Comparison of ENCODE assay signal across 16 cellular contexts in the genomic region with DNA sequence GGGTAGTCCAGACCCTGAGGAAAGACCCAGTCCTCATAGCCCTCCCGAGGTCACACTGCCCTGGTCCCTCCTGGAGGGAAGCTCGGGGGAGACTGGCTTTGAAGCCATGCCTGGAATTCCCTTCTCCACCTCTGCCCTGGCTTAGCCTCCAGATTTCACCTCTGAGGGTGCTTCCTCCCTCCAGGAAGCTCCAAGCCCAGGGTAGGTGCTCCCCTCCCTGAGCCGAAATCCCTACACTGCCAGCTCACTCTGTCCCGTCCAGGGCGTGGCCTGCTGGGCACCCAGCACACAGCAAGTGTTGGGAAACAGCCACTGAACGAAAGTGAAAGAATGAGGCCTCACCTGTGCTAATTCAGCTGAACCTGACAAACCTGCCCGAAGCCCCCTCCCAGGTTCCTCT. TPM values are rescaled to one million over a fixed set of nuclear protein-coding genes. Genes with fewer than 3 reads are reported as not detected.
DNase-seq lines count a peak whose midpoint lies in the region; ATAC-seq, FAIRE-seq and TF ChIP-seq lines count a peak whose summit lies in the region.
"Had no signal": no experiment of that assay in that cellular context is flagged by ENCODE, and none has a peak within 500 bp of the region (broad histone marks: within the 10 kb centered on the region; RNA-seq: fewer than 3 reads in every experiment).

No MANE protein-coding gene starts in this region.

- H2BK12ac ChIP-seq in H9 (ENCODE audit: insufficient read length, low read depth, low read length) = no peak overlapping the region

- no peak overlapping the region for H3K14ac ChIP-seq in H9 (ENCODE audit: insufficient read depth, low read length)

- no peak overlapping the region for H3K9ac ChIP-seq in H9 (ENCODE audit: extremely low read depth, insufficient read length, low read length)

- H2AK5ac ChIP-seq in H9 (ENCODE audit: insufficient read length, low read length) = no peak overlapping the region

- H3K79me2 ChIP-seq in GM23338 (replicated peaks; ENCODE audit: insufficient read depth) (no peaks in the 10 kb centered on the region), H9 (ENCODE audit: insufficient read depth, low read length) (no peaks in the 10 kb centered on the region)

- H3K27ac Mint-ChIP-seq in GM23338 (no peak overlapping the region), H9 (no peak overlapping the region; a peak in 1 of 7 replicates)
- H3K27ac Mint-ChIP-seq in activated T-helper 2 cell treated with anti-CD3 and anti-CD28 coated beads, Interferon-gamma antibody, Interleukin-2, Interleukin-4, amounts not matched to agents 10 μg/mL and 5 μg/mL and 100 μg/mL, durations not matched to agents 14 hours and 24 hours and 36 hours = no peak overlapping the region
- H3K27ac Mint-ChIP-seq: activated CD8-positive, alpha-beta memory T cell treated with anti-CD3 and anti-CD28 coated beads, Interleukin-2, amount 10 ng/mL, durations not matched to agents 7 days and 5 days; natural killer cell had no signal

- 17 to 62% (median 37%) methylated on average over 7 of the region's 7 CpGs for WGBS in small intestine, 3 donors
- WGBS in H9 (ENCODE audit: extremely low coverage, insufficient read length, low lambda C conversion rate) = no CpG with 5 or more reads among the region's 7 CpGs

- H2BK15ac ChIP-seq in H9 (ENCODE audit: low read depth, low read length) = no peak overlapping the region

- no peak overlapping the region for H2BK5ac ChIP-seq in H9 (ENCODE audit: insufficient read length, low read length)

- no peaks in the 10 kb centered on the region for H3K79me1 ChIP-seq in H9 (ENCODE audit: insufficient read depth, low read depth, low read length, poor library complexity, severe bottlenecking)

- H3K4me3 ChIP-seq in GM23338 = peak overlapping the region; percentile 74; the same call in 1 of the 2 replicates
- H3K4me3 ChIP-seq in RWPE2 (ENCODE audit: severe bottlenecking) = no peak overlapping the region
- peak overlapping the region in 1 of 2 donors; percentile 50 for H3K4me3 ChIP-seq in small intestine (ENCODE audit: low read depth in 1 of 2, low read length in 2 of 2)
- H3K4me3 ChIP-seq: uterus had no signal

- H3K27me3 ChIP-seq in GM23338 (ENCODE audit: insufficient read depth) (no peaks in the 10 kb centered on the region), RWPE2 (ENCODE audit: insufficient read depth, poor library complexity, severe bottlenecking) (no peaks in the 10 kb centered on the region), small intestine (ENCODE audit: control insufficient read depth in 2 of 2, insufficient read depth in 2 of 2, low read length in 2 of 2) (no peaks in the 10 kb centered on the region), H9 (ENCODE audit: insufficient read depth, low read length) (no peaks in the 10 kb centered on the region)
- H3K27me3 ChIP-seq: uterus had no signal

- H4K20me1 ChIP-seq in GM23338 (replicated peaks; ENCODE audit: insufficient read depth) = peaks cover 3% of the 10 kb centered on the region; the same call in 1 of the 2 replicates
- no peaks in the 10 kb centered on the region for H4K20me1 ChIP-seq in H9 (ENCODE audit: control insufficient read depth, insufficient read depth, insufficient read length)

- no peak overlapping the region for H3K56ac ChIP-seq in H9 (ENCODE audit: insufficient read length, low read depth, low read length)

- H3K4me3 Mint-ChIP-seq in GM23338 (peak overlapping the region; percentile 70; the same call in 2 of the 3 replicates), H9 (no peak overlapping the region)
- no peak overlapping the region for H3K4me3 Mint-ChIP-seq in activated T-helper 2 cell treated with anti-CD3 and anti-CD28 coated beads, Interferon-gamma antibody, Interleukin-2, Interleukin-4, amounts not matched to agents 10 μg/mL and 5 μg/mL and 100 μg/mL, durations not matched to agents 14 hours and 24 hours and 36 hours (ENCODE audit: low read depth)
- H3K4me3 Mint-ChIP-seq: activated CD8-positive, alpha-beta memory T cell treated with anti-CD3 and anti-CD28 coated beads, Interleukin-2, amount 10 ng/mL, durations not matched to agents 7 days and 5 days; central memory CD8-positive, alpha-beta T cell; natural killer cell had no signal

- H2BK120ac ChIP-seq in H9 (ENCODE audit: low read depth, low read length, poor library complexity, severe bottlenecking) = no peak overlapping the region

- H4K5ac ChIP-seq in H9 (ENCODE audit: insufficient read length, low read depth, low read length) = no peak overlapping the region

- H3K9me2 ChIP-seq in GM23338 (ENCODE audit: insufficient read depth) = no peaks in the 10 kb centered on the region

- no peak overlapping the region for H3K27ac ChIP-seq in GM23338 (ENCODE audit: low read depth)
- peak overlapping the region; percentile 29 for H3K27ac ChIP-seq in RWPE2 (ENCODE audit: poor library complexity, severe bottlenecking)
- peak overlapping the region; percentile 95 to 99 for H3K27ac ChIP-seq in small intestine (ENCODE audit: low read depth in 1 of 2, low read length in 1 of 2)
- H3K27ac ChIP-seq in H9 (ENCODE audit: insufficient read length, low read depth, low read length) = no peak overlapping the region
- H3K27ac ChIP-seq: uterus had no signal

- H3K4me1 ChIP-seq in GM23338 (ENCODE audit: insufficient read depth) (peaks cover 16% of the 10 kb centered on the region; the same call in 1 of the 2 replicates), RWPE2 (ENCODE audit: insufficient read depth, poor library complexity, severe bottlenecking) (peaks cover 4% of the 10 kb centered on the region), small intestine (ENCODE audit: control insufficient read depth in 2 of 2, insufficient read depth in 1 of 2, low read depth in 1 of 2, low read length in 1 of 2) (peaks cover 4 to 5% of the 10 kb centered on the region in 2 donors), H9 (ENCODE audit: insufficient read depth, low read length) (peaks cover 3% of the 10 kb centered on the region; the same call in 1 of the 2 replicates)
- H3K4me1 ChIP-seq: uterus had no signal

- H3K9me3 ChIP-seq in RWPE2 (ENCODE audit: severe bottlenecking) (no peaks in the 10 kb centered on the region), small intestine (ENCODE audit: control insufficient read depth, low read depth) (no peaks in the 10 kb centered on the region), H9 (ENCODE audit: control insufficient read depth, low read depth, low read length) (no peaks in the 10 kb centered on the region)
- H3K9me3 ChIP-seq: uterus had no signal

- H3F3A ChIP-seq in GM23338 (replicated peaks; ENCODE audit: low read depth) = peaks cover 30% of the 10 kb centered on the region; the same call in 1 of the 2 replicates

- H3K23me2 ChIP-seq in H9 (ENCODE audit: insufficient read length, low read depth, low read length, poor library complexity, severe bottlenecking) = no peaks in the 10 kb centered on the region

- TF ChIP-seq CTCF in GM23338 (conservative IDR thresholded peaks at IDR 0.05; ENCODE audit: low read depth in 2 of 2) = no peak; a peak in 1 of 4 replicates
- TF ChIP-seq CTCF in RWPE2 (IDR thresholded peaks at IDR 0.05; ENCODE audit: poor library complexity, severe bottlenecking) = no peak
- no peak for TF ChIP-seq CTCF in H9 (conservative IDR thresholded peaks at IDR 0.05)

- no peaks in the 10 kb centered on the region for H3K36me3 ChIP-seq in GM23338 (ENCODE audit: insufficient read depth)
- H3K36me3 ChIP-seq in RWPE2 (ENCODE audit: low read depth) = peaks cover 66% of the 10 kb centered on the region
- no peaks in the 10 kb centered on the region for H3K36me3 ChIP-seq in small intestine (ENCODE audit: control insufficient read depth in 2 of 2, insufficient read depth in 2 of 2, low read length in 2 of 2)
- H3K36me3 ChIP-seq: uterus had no signal

- no peak overlapping the region for H2AFZ ChIP-seq in GM23338
- no peak overlapping the region for H2AFZ ChIP-seq in H9 (ENCODE audit: low read length)

- no peak overlapping the region for H3T11ph ChIP-seq in H9 (ENCODE audit: low read length)

- H3K27me3 Mint-ChIP-seq in GM23338 (ENCODE audit: insufficient read depth, low read depth, poor library complexity) (peaks cover 8% of the 10 kb centered on the region), H9 (ENCODE audit: low read depth) (no peaks in the 10 kb centered on the region)
- H3K27me3 Mint-ChIP-seq in activated T-helper 2 cell treated with anti-CD3 and anti-CD28 coated beads, Interferon-gamma antibody, Interleukin-2, Interleukin-4, amounts not matched to agents 10 μg/mL and 5 μg/mL and 100 μg/mL, durations not matched to agents 14 hours and 24 hours and 36 hours (ENCODE audit: low read depth) = no peaks in the 10 kb centered on the region
- H3K27me3 Mint-ChIP-seq: activated CD8-positive, alpha-beta memory T cell treated with anti-CD3 and anti-CD28 coated beads, Interleukin-2, amount 10 ng/mL, durations not matched to agents 7 days and 5 days; central memory CD8-positive, alpha-beta T cell had no signal

- FAIRE-seq in small intestine (lab: Jason Lieb, UNC) = no peak

- no peak overlapping the region for H3K18ac ChIP-seq in H9 (ENCODE audit: insufficient read length, low read depth, low read length)

- no peak overlapping the region for H3K23ac ChIP-seq in H9 (ENCODE audit: insufficient read length, low read depth, low read length)

- H3K4ac ChIP-seq in H9 (ENCODE audit: low read depth, low read length) = no peak overlapping the region

- no peak overlapping the region for H4K91ac ChIP-seq in H9 (ENCODE audit: insufficient read length, low read depth, low read length)

- H3K36me3 Mint-ChIP-seq in GM23338 (ENCODE audit: low read depth) (peaks cover 33% of the 10 kb centered on the region), H9 (ENCODE audit: insufficient read depth in 1 of 3, low read depth in 3 of 3) (peaks cover 19 to 49% (median 43%) of the 10 kb centered on the region in 3 experiments; a peak in 6 of 7 replicates)
- no peaks in the 10 kb centered on the region for H3K36me3 Mint-ChIP-seq in activated T-helper 2 cell treated with anti-CD3 and anti-CD28 coated beads, Interferon-gamma antibody, Interleukin-2, Interleukin-4, amounts not matched to agents 10 μg/mL and 5 μg/mL and 100 μg/mL, durations not matched to agents 14 hours and 24 hours and 36 hours (ENCODE audit: low read depth)
- H3K36me3 Mint-ChIP-seq: activated CD8-positive, alpha-beta memory T cell treated with anti-CD3 and anti-CD28 coated beads, Interleukin-2, amount 10 ng/mL, durations not matched to agents 7 days and 5 days; natural killer cell had no signal

- H3K9me3 Mint-ChIP-seq in GM23338 (no peaks in the 10 kb centered on the region; the same call in 2 of the 3 replicates), H9 (no peaks in the 10 kb centered on the region)
- H3K9me3 Mint-ChIP-seq in activated T-helper 2 cell treated with anti-CD3 and anti-CD28 coated beads, Interferon-gamma antibody, Interleukin-2, Interleukin-4, amounts not matched to agents 10 μg/mL and 5 μg/mL and 100 μg/mL, durations not matched to agents 14 hours and 24 hours and 36 hours = no peaks in the 10 kb centered on the region
- H3K9me3 Mint-ChIP-seq: central memory CD8-positive, alpha-beta T cell; natural killer cell had no signal

- no peak overlapping the region for H4K8ac ChIP-seq in H9 (replicated peaks; ENCODE audit: insufficient read length, low read depth, low read length)

- no peak overlapping the region for H2BK20ac ChIP-seq in H9 (ENCODE audit: low read depth, low read length, poor library complexity, severe bottlenecking)

- no peak for DNase-seq in GM23338 (ENCODE audit: low spot score)
- DNase-seq in RWPE2 (ENCODE audit: low spot score) = no peak
- peak; percentile 83 to 93 for DNase-seq in left colon
- peak; percentile 97 for DNase-seq in small intestine
- no peak for DNase-seq in H9
- DNase-seq in NCI-H2196 (lab: John Stamatoyannopoulos, UW; ENCODE audit: unreplicated experiment) = no peak
- no peak for DNase-seq in activated T-helper 2 cell treated with anti-CD3 and anti-CD28 coated beads, Interferon-gamma antibody, Interleukin-2, Interleukin-4, amounts not matched to agents 10 μg/mL and 5 μg/mL and 100 μg/mL, durations not matched to agents 14 hours and 24 hours and 36 hours (ENCODE audit: low spot score)
- DNase-seq: activated CD8-positive, alpha-beta memory T cell treated with anti-CD3 and anti-CD28 coated beads, Interleukin-2, amount 10 ng/mL, durations not matched to agents 7 days and 5 days; activated effector memory CD4-positive, alpha-beta T cell treated with Interleukin-2 at 50 U/mL for 16 hours; effector memory CD4-positive, alpha-beta T cell; natural killer cell; NCI-H1105; T1000; uterus had no signal

- H3K4me2 ChIP-seq in GM23338 (peak overlapping the region; percentile 87; the same call in 1 of the 2 replicates), H9 (ENCODE audit: insufficient read depth, insufficient read length, low read length) (no peak overlapping the region)

- intact Hi-C loops in left colon (cut with DNase I, micrococcal nuclease) = no loop called here
- intact Hi-C loops in activated T-helper 2 cell treated with anti-CD3 and anti-CD28 coated beads, Interferon-gamma antibody, Interleukin-2, Interleukin-4, amounts not matched to agents 10 μg/mL and 5 μg/mL and 100 μg/mL, durations not matched to agents 14 hours and 24 hours and 36 hours (cut with micrococcal nuclease) = no loop called here

- no peak for ATAC-seq in GM23338
- peak; percentile 72 for ATAC-seq in RWPE2 (ENCODE audit: low read depth)
- ATAC-seq in left colon = peak; percentile 68
- ATAC-seq in HG03457 (IDR thresholded peaks at IDR 0.05; ENCODE audit: unreplicated experiment) = no peak
- ATAC-seq: activated CD8-positive, alpha-beta memory T cell treated with anti-CD3 and anti-CD28 coated beads, Interleukin-2, amount 10 ng/mL, durations not matched to agents 7 days and 5 days; natural killer cell had no signal

- H3K4me1 Mint-ChIP-seq in GM23338 = peaks cover 31% of the 10 kb centered on the region
- H3K4me1 Mint-ChIP-seq in H9 = peaks cover 15 to 35% of the 10 kb centered on the region in 2 experiments
- H3K4me1 Mint-ChIP-seq in activated T-helper 2 cell treated with anti-CD3 and anti-CD28 coated beads, Interferon-gamma antibody, Interleukin-2, Interleukin-4, amounts not matched to agents 10 μg/mL and 5 μg/mL and 100 μg/mL, durations not matched to agents 14 hours and 24 hours and 36 hours (ENCODE audit: low read depth) = no peaks in the 10 kb centered on the region
- H3K4me1 Mint-ChIP-seq: activated CD8-positive, alpha-beta memory T cell treated with anti-CD3 and anti-CD28 coated beads, Interleukin-2, amount 10 ng/mL, durations not matched to agents 7 days and 5 days had no signal

RNA-seq across cellular contexts. Expression of a gene that starts 6.0 kb away (rescaled TPM):
- 25.3 and 26.3 TPM in 2 replicates for total RNA-seq in GM23338 (2014; rRNA removed; shearing (Covaris generic))
- polyA plus RNA-seq in GM23338 (2016; fragmentation: Nextera tagmentation; extraction: Ambion mirVana) = 13.6 and 15.2 TPM in 2 replicates
- total RNA-seq in left colon = 10 to 100 TPM; 21.7 to 71.9 TPM
- 10 to 100 TPM; 23.0 to 43.2 (median 23.3) TPM for polyA plus RNA-seq in small intestine
- 18.3 and 19.4 TPM in 2 replicates for total RNA-seq in H9 (2021)
- total RNA-seq in activated T-helper 2 cell treated with anti-CD3 and anti-CD28 coated beads, Interferon-gamma antibody, Interleukin-2, Interleukin-4, amounts not matched to agents 10 μg/mL and 5 μg/mL and 100 μg/mL, durations not matched to agents 14 hours and 24 hours and 36 hours = 88.0 and 89.7 TPM in 2 replicates

RNA-seq across cellular contexts. Expression of a gene that starts 19.5 kb away (rescaled TPM):
- 25.8 and 26.4 TPM in 2 replicates for total RNA-seq in GM23338 (2014; rRNA removed; shearing (Covaris generic))
- polyA plus RNA-seq in GM23338 (2016; fragmentation: Nextera tagmentation; extraction: Ambion mirVana) (9.0 and 10.2 TPM in 2 replicates), small intestine (10 to 100 TPM in 1 of 3 donors, 1 to 10 TPM in 2; 2.4 to 10.5 (median 3.8) TPM)
- total RNA-seq in left colon (10 to 100 TPM; 14.1 to 22.3 TPM), H9 (2021) (20.7 and 22.3 TPM in 2 replicates)
- 1.1 and 1.6 TPM in 2 replicates for total RNA-seq in activated T-helper 2 cell treated with anti-CD3 and anti-CD28 coated beads, Interferon-gamma antibody, Interleukin-2, Interleukin-4, amounts not matched to agents 10 μg/mL and 5 μg/mL and 100 μg/mL, durations not matched to agents 14 hours and 24 hours and 36 hours

RNA-seq across cellular contexts. Expression of a gene that starts 47.4 kb away (rescaled TPM):
- total RNA-seq in GM23338 (2014; rRNA removed; shearing (Covaris generic)) = 12.7 and 13.6 TPM in 2 replicates
- polyA plus RNA-seq in GM23338 (2016; fragmentation: Nextera tagmentation; extraction: Ambion mirVana) (12.2 and 13.5 TPM in 2 replicates), small intestine (100 to 1,000 TPM in 2 of 3 donors, 10 to 100 TPM in 1; 83.5 to 336 (median 235) TPM)
- total RNA-seq in left colon (100 to 1,000 TPM; 100 to 152 TPM), H9 (2021) (53.1 and 59.3 TPM in 2 replicates)
- total RNA-seq in activated T-helper 2 cell treated with anti-CD3 and anti-CD28 coated beads, Interferon-gamma antibody, Interleukin-2, Interleukin-4, amounts not matched to agents 10 μg/mL and 5 μg/mL and 100 μg/mL, durations not matched to agents 14 hours and 24 hours and 36 hours = 0.87 and 1.0 TPM in 2 replicates

RNA-seq across cellular contexts. Expression of a gene that starts 52.2 kb away (rescaled TPM):
- total RNA-seq in GM23338 (2014; rRNA removed; shearing (Covaris generic)) = 1.2 and 1.6 TPM in 2 replicates
- 1.1 and 2.1 TPM in 2 replicates for polyA plus RNA-seq in GM23338 (2016; fragmentation: Nextera tagmentation; extraction: Ambion mirVana)
- total RNA-seq in left colon = 10 to 100 TPM; 29.4 to 34.0 TPM
- 1 to 10 TPM in 2 of 3 donors, under 1 TPM in 1; 0.55 to 2.2 (median 1.1) TPM for polyA plus RNA-seq in small intestine
- total RNA-seq in H9 (2021) = 0.81 and 1.2 TPM in 2 replicates
- total RNA-seq in activated T-helper 2 cell treated with anti-CD3 and anti-CD28 coated beads, Interferon-gamma antibody, Interleukin-2, Interleukin-4, amounts not matched to agents 10 μg/mL and 5 μg/mL and 100 μg/mL, durations not matched to agents 14 hours and 24 hours and 36 hours = 0.21 and 0.51 TPM in 2 replicates
- total RNA-seq: natural killer cell had no signal

Comparison
In these comparisons a context has a peak if more than half of its experiments do, and no peak if none do; other contexts are left out.
1. ATAC-seq: peak in RWPE2 (single experiment) and left colon (single experiment); none in GM23338 (single experiment) and HG03457 (single experiment).
2. DNase-seq: peak in left colon (2 of 2) and small intestine (single experiment); none in GM23338 (single experiment), RWPE2 (single experiment), H9 (single experiment), NCI-H2196 (single experiment) and activated T-helper 2 cell treated with anti-CD3 and anti-CD28 coated beads, Interferon-gamma antibody, Interleukin-2, Interleukin-4, amounts not matched to agents 10 μg/mL and 5 μg/mL and 100 μg/mL, durations not matched to agents 14 hours and 24 hours and 36 hours (single experiment).
3. H3K27ac ChIP-seq: peak in RWPE2 (single experiment) and small intestine (2 of 2); none in GM23338 (single experiment) and H9 (single experiment).